In the genomic region with DNA sequence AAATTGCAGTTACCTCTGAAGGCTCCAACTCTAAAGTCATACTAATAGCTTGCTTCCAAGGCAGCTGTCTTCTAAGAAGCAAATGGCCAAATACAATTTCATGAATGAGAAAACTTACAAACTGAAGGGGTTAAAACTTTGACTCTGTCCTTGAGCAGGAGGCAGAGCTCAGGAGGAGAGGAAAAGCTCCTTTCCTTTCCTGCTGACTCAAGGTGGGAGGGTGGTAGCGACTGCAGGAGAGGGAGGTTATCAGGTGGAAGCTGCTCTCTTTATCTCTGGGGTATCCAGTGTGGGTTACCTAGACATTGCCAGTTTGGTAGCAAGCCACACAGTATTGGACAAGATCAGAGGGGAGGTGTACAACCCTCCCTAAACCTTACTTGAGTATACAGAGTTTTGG, we compare ENCODE assay signal across 2 cellular contexts.
TF ChIP-seq lines count a peak whose summit lies in the region.

No MANE protein-coding gene starts in this region.

TF ChIP-seq in GM23338, 12 proteins besides CTCF, POLR2A, EP300 and RAD21:
- TF ChIP-seq NANOG (IDR thresholded peaks at IDR 0.05; ENCODE audit: borderline replicate concordance) (no peak), ZNF114 (CRISPR knock-in tag; IDR thresholded peaks at IDR 0.05) (no peak), ZNF462 (CRISPR knock-in tag; IDR thresholded peaks at IDR 0.05) (peak; percentile 15; the same call in 1 of the 2 replicates), JUNB (IDR thresholded peaks at IDR 0.05; ENCODE audit: unreplicated experiment) (no peak), CREB1 (CRISPR knock-in tag; IDR thresholded peaks at IDR 0.05; ENCODE audit: low read depth) (no peak), EZH2 (IDR thresholded peaks at IDR 0.05; ENCODE audit: low read depth, unreplicated experiment) (no peak)

TF ChIP-seq in endothelial cell of umbilical vein, 7 proteins besides CTCF, POLR2A, EP300 and RAD21:
- TF ChIP-seq MYC (IDR thresholded peaks at IDR 0.05; ENCODE audit: low read depth, low read length) (no peak), FOS (IDR thresholded peaks at IDR 0.05; ENCODE audit: borderline replicate concordance, insufficient read depth, low read length) (no peak), JUN (IDR thresholded peaks at IDR 0.05; ENCODE audit: borderline replicate concordance, insufficient read depth, insufficient read length, low read depth) (no peak), POLR2AphosphoS5 (IDR thresholded peaks at IDR 0.05; ENCODE audit: insufficient read depth, low read depth, low read length) (no peak), EZH2 (IDR thresholded peaks at IDR 0.05; ENCODE audit: borderline replicate concordance, low read depth, low read length, severe bottlenecking) (no peak), MAX (IDR thresholded peaks at IDR 0.05; ENCODE audit: insufficient read depth, insufficient read length) (no peak), GATA2 (IDR thresholded peaks at IDR 0.05; ENCODE audit: insufficient read depth, insufficient read length, low read depth, low read length) (no peak)
